1 cellular context compared by ENCODE assay signal in the genomic region with DNA sequence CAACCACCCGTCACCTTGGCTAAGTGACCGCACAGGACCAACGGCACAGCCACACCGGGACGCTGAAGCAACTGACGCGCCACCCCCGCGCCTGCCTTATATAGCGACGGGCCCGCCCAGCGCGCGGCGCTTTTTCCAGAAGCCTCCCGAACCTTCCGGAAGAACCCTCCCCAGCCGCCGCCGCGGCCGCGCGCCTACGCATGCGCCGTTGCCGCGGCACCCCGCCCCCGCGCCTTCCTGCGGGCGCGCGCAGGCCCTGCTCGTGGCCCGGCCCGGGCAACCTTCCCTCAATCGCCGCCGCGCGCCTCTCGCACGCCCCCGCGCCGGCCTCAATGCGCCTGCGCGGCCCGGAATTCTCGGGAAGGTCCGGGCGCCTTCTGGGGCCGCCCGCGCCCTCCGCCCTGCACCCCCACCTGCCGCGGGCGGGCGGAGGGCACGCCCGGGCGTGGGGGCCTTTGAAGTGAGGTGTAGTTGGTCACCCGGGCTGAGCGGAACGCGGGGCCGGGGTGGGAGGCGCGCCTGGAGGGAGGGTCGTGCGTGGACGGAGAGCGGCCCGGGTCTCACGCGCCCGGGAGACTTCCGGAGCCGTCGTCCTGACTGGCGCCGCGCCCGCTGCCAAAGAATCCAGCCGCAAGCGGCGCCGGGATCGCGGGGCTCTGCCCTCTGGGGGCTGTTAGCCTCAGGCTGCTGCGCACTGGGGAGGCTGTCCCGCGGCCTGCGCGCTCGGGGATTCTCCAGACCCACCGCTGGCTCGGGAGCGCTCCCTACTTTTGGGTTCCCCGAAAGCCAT.
TF ChIP-seq lines count a peak whose summit lies in the region.

A gene (minus strand): TSS at position 73 of the 790 bp plus-strand sequence. CDS start 666 bp downstream, outside the sequence.

TF ChIP-seq in K562, 482 proteins besides CTCF, POLR2A, EP300 and RAD21 (continued from another document and continues in another):
- TF ChIP-seq ZNF165 (CRISPR knock-in tag; IDR thresholded peaks at IDR 0.05; ENCODE audit: borderline replicate concordance) (no peak), MCM7 (IDR thresholded peaks at IDR 0.05) (no peak), CBX5 (IDR thresholded peaks at IDR 0.05; ENCODE audit: borderline replicate concordance, low read depth) (no peak), GABPB1 (CRISPR knock-in tag; IDR thresholded peaks at IDR 0.05) (peak; percentile 57; the same call in 1 of the 2 replicates), MTA3 (IDR thresholded peaks at IDR 0.05; ENCODE audit: borderline replicate concordance) (peak; percentile 97), CTBP1 (IDR thresholded peaks at IDR 0.05; ENCODE audit: borderline replicate concordance) (peak; percentile 83), ARHGAP35 (IDR thresholded peaks at IDR 0.05; ENCODE audit: partially characterized antibody) (no peak), ETV6 (IDR thresholded peaks at IDR 0.05; ENCODE audit: borderline replicate concordance in 1 of 2, low read depth in 2 of 2, low read length in 1 of 2) (no peak), ETV6 (CRISPR knock-in tag; IDR thresholded peaks at IDR 0.05; ENCODE audit: borderline replicate concordance) (no peak), NFXL1 (CRISPR knock-in tag; IDR thresholded peaks at IDR 0.05) (no peak), SUPT5H (IDR thresholded peaks at IDR 0.05) (peak; percentile 98), ZNF431 (CRISPR knock-in tag; IDR thresholded peaks at IDR 0.05) (0 out of 2 replicates have a peak, but pooled peaks have one; percentile 4), PTBP1 (IDR thresholded peaks at IDR 0.05; ENCODE audit: low read depth, low read length) (no peak), TRIM24 (IDR thresholded peaks at IDR 0.05) (no peak), ZC3H4 (CRISPR knock-in tag; IDR thresholded peaks at IDR 0.05; ENCODE audit: borderline replicate concordance) (no peak), PHF20 (IDR thresholded peaks at IDR 0.05; ENCODE audit: partially characterized antibody) (peak; percentile 7), CBX2 (IDR thresholded peaks at IDR 0.05; ENCODE audit: insufficient read depth, low read length, poor library complexity, severe bottlenecking) (no peak), NFRKB (IDR thresholded peaks at IDR 0.05; ENCODE audit: low read depth) (no peak; the same call in 1 of the 2 replicates), ZNF41 (CRISPR knock-in tag; conservative IDR thresholded peaks at IDR 0.05) (no peak), GABPA (tag; conservative IDR thresholded peaks at IDR 0.05; ENCODE audit: low read depth) (peak; percentile 74), KLF13 (tag; IDR thresholded peaks at IDR 0.05; ENCODE audit: borderline replicate concordance, low read depth) (no peak), HNRNPK (IDR thresholded peaks at IDR 0.05; ENCODE audit: low read depth, low read length, poor library complexity, severe bottlenecking) (peak; percentile 68), ZBTB1 (CRISPR knock-in tag; IDR thresholded peaks at IDR 0.05; ENCODE audit: borderline replicate concordance, low read depth) (no peak), BCL6 (CRISPR knock-in tag; IDR thresholded peaks at IDR 0.05) (no peak), RUNX1 (IDR thresholded peaks at IDR 0.05; ENCODE audit: low read depth) (no peak), TCF3 (CRISPR knock-in tag; IDR thresholded peaks at IDR 0.05) (0 out of 2 replicates have a peak, but pooled peaks have one; percentile 3), ZNF507 (tag; conservative IDR thresholded peaks at IDR 0.05) (no peak), ESRRA (IDR thresholded peaks at IDR 0.05; ENCODE audit: borderline replicate concordance, low read depth) (0 out of 2 replicates have a peak, but pooled peaks have one; percentile 19), TEAD4 (IDR thresholded peaks at IDR 0.05; ENCODE audit: low read length) (peak; percentile 6; the same call in 1 of the 2 replicates), TEAD4 (CRISPR knock-in tag; IDR thresholded peaks at IDR 0.05; ENCODE audit: borderline replicate concordance) (no peak), ZFP36 (IDR thresholded peaks at IDR 0.05; ENCODE audit: low read depth, low read length, partially characterized antibody) (no peak), PHF21A (IDR thresholded peaks at IDR 0.05; ENCODE audit: borderline replicate concordance, low read depth) (no peak), TOE1 (IDR thresholded peaks at IDR 0.05; ENCODE audit: borderline replicate concordance) (no peak), TOE1 (CRISPR knock-in tag; IDR thresholded peaks at IDR 0.05; ENCODE audit: borderline replicate concordance, low read depth) (0 out of 2 replicates have a peak, but pooled peaks have one; percentile 51), ADNP (tag; IDR thresholded peaks at IDR 0.05) (no peak), KDM5B (IDR thresholded peaks at IDR 0.05; ENCODE audit: insufficient replicate concordance, low read depth, low read length) (peak; percentile 99), TRIM28 (IDR thresholded peaks at IDR 0.05) (no peak), SMARCE1 (IDR thresholded peaks at IDR 0.05) (no peak), ZNF217 (CRISPR knock-in tag; IDR thresholded peaks at IDR 0.05) (no peak), NFIX (CRISPR knock-in tag; IDR thresholded peaks at IDR 0.05; ENCODE audit: low read depth) (no peak)
- TF ChIP-seq, protein P1, sequence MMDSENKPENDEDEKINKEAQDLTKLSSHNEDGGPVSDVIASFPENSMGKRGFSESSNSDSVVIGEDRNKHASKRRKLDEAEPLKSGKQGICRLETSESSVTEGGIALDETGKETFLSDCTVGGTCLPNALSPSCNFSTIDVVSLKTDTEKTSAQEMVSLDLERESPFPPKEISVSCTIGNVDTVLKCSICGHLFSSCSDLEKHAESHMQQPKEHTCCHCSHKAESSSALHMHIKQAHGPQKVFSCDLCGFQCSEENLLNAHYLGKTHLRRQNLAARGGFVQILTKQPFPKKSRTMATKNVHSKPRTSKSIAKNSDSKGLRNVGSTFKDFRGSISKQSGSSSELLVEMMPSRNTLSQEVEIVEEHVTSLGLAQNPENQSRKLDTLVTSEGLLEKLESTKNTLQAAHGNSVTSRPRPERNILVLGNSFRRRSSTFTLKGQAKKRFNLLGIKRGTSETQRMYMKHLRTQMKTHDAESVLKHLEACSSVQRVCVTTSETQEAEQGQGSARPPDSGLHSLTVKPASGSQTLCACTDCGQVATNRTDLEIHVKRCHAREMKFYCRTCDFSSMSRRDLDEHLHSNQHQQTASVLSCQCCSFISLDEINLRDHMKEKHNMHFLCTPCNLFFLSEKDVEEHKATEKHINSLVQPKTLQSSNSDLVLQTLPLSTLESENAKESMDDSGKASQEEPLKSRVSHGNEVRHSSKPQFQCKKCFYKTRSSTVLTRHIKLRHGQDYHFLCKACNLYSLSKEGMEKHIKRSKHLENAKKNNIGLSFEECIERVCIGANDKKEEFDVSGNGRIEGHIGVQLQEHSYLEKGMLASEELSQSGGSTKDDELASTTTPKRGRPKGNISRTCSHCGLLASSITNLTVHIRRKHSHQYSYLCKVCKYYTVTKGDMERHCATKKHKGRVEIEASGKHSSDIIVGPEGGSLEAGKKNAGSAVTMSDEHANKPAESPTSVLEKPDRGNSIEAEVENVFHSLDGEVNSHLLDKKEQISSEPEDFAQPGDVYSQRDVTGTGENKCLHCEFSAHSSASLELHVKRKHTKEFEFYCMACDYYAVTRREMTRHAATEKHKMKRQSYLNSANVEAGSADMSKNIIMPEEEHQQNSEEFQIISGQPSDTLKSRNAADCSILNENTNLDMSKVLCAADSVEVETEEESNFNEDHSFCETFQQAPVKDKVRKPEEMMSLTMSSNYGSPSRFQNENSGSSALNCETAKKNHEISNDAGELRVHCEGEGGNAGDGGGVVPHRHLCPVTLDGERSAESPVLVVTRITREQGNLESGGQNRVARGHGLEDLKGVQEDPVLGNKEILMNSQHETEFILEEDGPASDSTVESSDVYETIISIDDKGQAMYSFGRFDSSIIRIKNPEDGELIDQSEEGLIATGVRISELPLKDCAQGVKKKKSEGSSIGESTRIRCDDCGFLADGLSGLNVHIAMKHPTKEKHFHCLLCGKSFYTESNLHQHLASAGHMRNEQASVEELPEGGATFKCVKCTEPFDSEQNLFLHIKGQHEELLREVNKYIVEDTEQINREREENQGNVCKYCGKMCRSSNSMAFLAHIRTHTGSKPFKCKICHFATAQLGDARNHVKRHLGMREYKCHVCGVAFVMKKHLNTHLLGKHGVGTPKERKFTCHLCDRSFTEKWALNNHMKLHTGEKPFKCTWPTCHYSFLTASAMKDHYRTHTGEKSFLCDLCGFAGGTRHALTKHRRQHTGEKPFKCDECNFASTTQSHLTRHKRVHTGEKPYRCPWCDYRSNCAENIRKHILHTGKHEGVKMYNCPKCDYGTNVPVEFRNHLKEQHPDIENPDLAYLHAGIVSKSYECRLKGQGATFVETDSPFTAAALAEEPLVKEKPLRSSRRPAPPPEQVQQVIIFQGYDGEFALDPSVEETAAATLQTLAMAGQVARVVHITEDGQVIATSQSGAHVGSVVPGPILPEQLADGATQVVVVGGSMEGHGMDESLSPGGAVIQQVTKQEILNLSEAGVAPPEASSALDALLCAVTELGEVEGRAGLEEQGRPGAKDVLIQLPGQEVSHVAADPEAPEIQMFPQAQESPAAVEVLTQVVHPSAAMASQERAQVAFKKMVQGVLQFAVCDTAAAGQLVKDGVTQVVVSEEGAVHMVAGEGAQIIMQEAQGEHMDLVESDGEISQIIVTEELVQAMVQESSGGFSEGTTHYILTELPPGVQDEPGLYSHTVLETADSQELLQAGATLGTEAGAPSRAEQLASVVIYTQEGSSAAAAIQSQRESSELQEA (IDR thresholded peaks at IDR 0.05; ENCODE audit: low read depth) = no peak
- TF ChIP-seq, protein P2, sequence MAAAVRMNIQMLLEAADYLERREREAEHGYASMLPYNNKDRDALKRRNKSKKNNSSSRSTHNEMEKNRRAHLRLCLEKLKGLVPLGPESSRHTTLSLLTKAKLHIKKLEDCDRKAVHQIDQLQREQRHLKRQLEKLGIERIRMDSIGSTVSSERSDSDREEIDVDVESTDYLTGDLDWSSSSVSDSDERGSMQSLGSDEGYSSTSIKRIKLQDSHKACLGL (CRISPR knock-in tag; IDR thresholded peaks at IDR 0.05; ENCODE audit: borderline replicate concordance, poor library complexity, severe bottlenecking) = no peak
- TF ChIP-seq, protein P3, sequence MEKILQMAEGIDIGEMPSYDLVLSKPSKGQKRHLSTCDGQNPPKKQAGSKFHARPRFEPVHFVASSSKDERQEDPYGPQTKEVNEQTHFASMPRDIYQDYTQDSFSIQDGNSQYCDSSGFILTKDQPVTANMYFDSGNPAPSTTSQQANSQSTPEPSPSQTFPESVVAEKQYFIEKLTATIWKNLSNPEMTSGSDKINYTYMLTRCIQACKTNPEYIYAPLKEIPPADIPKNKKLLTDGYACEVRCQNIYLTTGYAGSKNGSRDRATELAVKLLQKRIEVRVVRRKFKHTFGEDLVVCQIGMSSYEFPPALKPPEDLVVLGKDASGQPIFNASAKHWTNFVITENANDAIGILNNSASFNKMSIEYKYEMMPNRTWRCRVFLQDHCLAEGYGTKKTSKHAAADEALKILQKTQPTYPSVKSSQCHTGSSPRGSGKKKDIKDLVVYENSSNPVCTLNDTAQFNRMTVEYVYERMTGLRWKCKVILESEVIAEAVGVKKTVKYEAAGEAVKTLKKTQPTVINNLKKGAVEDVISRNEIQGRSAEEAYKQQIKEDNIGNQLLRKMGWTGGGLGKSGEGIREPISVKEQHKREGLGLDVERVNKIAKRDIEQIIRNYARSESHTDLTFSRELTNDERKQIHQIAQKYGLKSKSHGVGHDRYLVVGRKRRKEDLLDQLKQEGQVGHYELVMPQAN (IDR thresholded peaks at IDR 0.05; ENCODE audit: borderline replicate concordance) = no peak
- TF ChIP-seq, protein P4, sequence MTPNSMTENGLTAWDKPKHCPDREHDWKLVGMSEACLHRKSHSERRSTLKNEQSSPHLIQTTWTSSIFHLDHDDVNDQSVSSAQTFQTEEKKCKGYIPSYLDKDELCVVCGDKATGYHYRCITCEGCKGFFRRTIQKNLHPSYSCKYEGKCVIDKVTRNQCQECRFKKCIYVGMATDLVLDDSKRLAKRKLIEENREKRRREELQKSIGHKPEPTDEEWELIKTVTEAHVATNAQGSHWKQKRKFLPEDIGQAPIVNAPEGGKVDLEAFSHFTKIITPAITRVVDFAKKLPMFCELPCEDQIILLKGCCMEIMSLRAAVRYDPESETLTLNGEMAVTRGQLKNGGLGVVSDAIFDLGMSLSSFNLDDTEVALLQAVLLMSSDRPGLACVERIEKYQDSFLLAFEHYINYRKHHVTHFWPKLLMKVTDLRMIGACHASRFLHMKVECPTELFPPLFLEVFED (CRISPR knock-in tag; conservative IDR thresholded peaks at IDR 0.05) = 0 out of 2 replicates have a peak, but pooled peaks have one; percentile 41
- TF ChIP-seq, protein P5, sequence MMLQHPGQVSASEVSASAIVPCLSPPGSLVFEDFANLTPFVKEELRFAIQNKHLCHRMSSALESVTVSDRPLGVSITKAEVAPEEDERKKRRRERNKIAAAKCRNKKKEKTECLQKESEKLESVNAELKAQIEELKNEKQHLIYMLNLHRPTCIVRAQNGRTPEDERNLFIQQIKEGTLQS (IDR thresholded peaks at IDR 0.05) = no peak
- TF ChIP-seq, protein P5 (CRISPR knock-in tag; conservative IDR thresholded peaks at IDR 0.05) = no peak
- TF ChIP-seq, protein P6, sequence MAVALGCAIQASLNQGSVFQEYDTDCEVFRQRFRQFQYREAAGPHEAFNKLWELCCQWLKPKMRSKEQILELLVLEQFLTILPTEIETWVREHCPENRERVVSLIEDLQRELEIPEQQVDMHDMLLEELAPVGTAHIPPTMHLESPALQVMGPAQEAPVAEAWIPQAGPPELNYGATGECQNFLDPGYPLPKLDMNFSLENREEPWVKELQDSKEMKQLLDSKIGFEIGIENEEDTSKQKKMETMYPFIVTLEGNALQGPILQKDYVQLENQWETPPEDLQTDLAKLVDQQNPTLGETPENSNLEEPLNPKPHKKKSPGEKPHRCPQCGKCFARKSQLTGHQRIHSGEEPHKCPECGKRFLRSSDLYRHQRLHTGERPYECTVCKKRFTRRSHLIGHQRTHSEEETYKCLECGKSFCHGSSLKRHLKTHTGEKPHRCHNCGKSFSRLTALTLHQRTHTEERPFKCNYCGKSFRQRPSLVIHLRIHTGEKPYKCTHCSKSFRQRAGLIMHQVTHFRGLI (CRISPR knock-in tag; IDR thresholded peaks at IDR 0.05) = no peak
- TF ChIP-seq, protein P7, sequence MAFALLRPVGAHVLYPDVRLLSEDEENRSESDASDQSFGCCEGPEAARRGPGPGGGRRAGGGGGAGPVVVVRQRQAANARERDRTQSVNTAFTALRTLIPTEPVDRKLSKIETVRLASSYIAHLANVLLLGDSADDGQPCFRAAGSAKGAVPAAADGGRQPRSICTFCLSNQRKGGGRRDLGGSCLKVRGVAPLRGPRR (CRISPR knock-in tag; IDR thresholded peaks at IDR 0.05) = no peak
